Comparison of ENCODE assay signal across 10 cellular contexts in genomic region chr2:57343391-57344006, GRCh38.
"Had no signal": no experiment of that assay in that cellular context is flagged by ENCODE, and none has a peak within 500 bp of the region (broad histone marks: within the 10 kb centered on the region; RNA-seq: fewer than 3 reads in every experiment).

No MANE protein-coding gene starts in this region.

- H3K4me3 ChIP-seq: esophagus squamous epithelium, ovary had no signal

- H3K4me1 Mint-ChIP-seq: activated CD4-positive, alpha-beta T cell treated with anti-CD3 and anti-CD28 coated beads, Interleukin-2, amount 10 ng/mL, durations not matched to agents 7 days and 5 days; neural crest cell; stimulated activated naive CD8-positive, alpha-beta T cell treated with anti-CD3 and anti-CD28 coated beads, Interleukin-15, amount 100 ng/mL, for 72 hours had no signal

- H3K27me3 Mint-ChIP-seq: activated CD4-positive, alpha-beta T cell treated with anti-CD3 and anti-CD28 coated beads, Interleukin-2, amount 10 ng/mL, durations not matched to agents 7 days and 5 days; stimulated activated naive CD8-positive, alpha-beta T cell treated with anti-CD3 and anti-CD28 coated beads, Interleukin-15, amount 100 ng/mL, for 72 hours; type B pancreatic cell had no signal

- H3K36me3 Mint-ChIP-seq: type B pancreatic cell had no signal

- DNase-seq: activated CD4-positive, alpha-beta T cell treated with anti-CD3 and anti-CD28 coated beads, Interleukin-2, amount 10 ng/mL, durations not matched to agents 7 days and 5 days; aorta; esophagus squamous epithelium; kidney glomerular epithelial cell; ovary; stimulated activated CD4-positive, alpha-beta T cell treated with anti-CD3 and anti-CD28 coated beads, Interleukin-1b, Interleukin-23, amount 100 ng/mL, for 48 hours; stimulated activated naive CD8-positive, alpha-beta T cell treated with anti-CD3 and anti-CD28 coated beads, Interleukin-15, amount 100 ng/mL, for 72 hours had no signal

- H3K27ac ChIP-seq: esophagus squamous epithelium, ovary had no signal

- H3K4me3 Mint-ChIP-seq: activated CD4-positive, alpha-beta T cell treated with anti-CD3 and anti-CD28 coated beads, Interleukin-2, amount 10 ng/mL, durations not matched to agents 7 days and 5 days; activated T-helper 1 cell treated with anti-CD3 and anti-CD28 coated beads, Interleukin-12 subunit alpha, Interleukin-12 subunit beta, Interleukin-2, Interleukin-4 antibody, amounts not matched to agents 30 ng/mL and 10 ng/mL and 1 ng/mL, durations not matched to agents 14 hours and 24 hours and 36 hours; neural crest cell; stimulated activated naive CD8-positive, alpha-beta T cell treated with anti-CD3 and anti-CD28 coated beads, Interleukin-15, amount 100 ng/mL, for 72 hours; type B pancreatic cell had no signal

- H3K36me3 ChIP-seq: esophagus squamous epithelium, ovary had no signal

- H3K9me3 ChIP-seq: esophagus squamous epithelium, ovary had no signal

- ATAC-seq: stimulated activated naive CD8-positive, alpha-beta T cell treated with anti-CD3 and anti-CD28 coated beads, Interleukin-15, amount 100 ng/mL, for 72 hours had no signal

- H3K27me3 ChIP-seq: esophagus squamous epithelium, ovary had no signal

- H3K4me1 ChIP-seq: esophagus squamous epithelium had no signal

- H3K27ac Mint-ChIP-seq: activated CD4-positive, alpha-beta T cell treated with anti-CD3 and anti-CD28 coated beads, Interleukin-2, amount 10 ng/mL, durations not matched to agents 7 days and 5 days; activated T-helper 1 cell treated with anti-CD3 and anti-CD28 coated beads, Interleukin-12 subunit alpha, Interleukin-12 subunit beta, Interleukin-2, Interleukin-4 antibody, amounts not matched to agents 30 ng/mL and 10 ng/mL and 1 ng/mL, durations not matched to agents 14 hours and 24 hours and 36 hours; stimulated activated naive CD8-positive, alpha-beta T cell treated with anti-CD3 and anti-CD28 coated beads, Interleukin-15, amount 100 ng/mL, for 72 hours; type B pancreatic cell had no signal
